27 cellular contexts compared by ENCODE assay signal in the genomic region with DNA sequence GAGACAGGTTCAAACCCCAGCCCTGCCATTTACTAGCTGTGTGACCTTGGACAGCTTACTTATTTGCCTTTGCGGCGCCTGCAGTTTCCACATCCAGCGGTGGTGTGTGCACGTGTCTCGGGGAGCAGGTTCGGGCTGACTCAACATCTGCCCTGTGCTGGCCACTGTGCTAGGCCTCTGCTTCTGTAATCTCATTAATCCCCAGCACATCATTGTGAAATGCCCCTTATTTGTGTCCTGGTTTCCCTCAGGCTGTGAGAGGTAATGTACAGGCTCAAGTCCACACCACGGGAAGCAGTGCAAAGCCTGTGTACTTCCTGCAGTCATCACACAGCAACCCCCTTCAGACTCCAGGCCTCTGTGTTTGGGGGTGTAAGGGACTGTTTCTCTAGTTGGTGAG.
DNase-seq lines count a peak whose midpoint lies in the region; TF ChIP-seq lines count a peak whose summit lies in the region.
"Had no signal": no experiment of that assay in that cellular context is flagged by ENCODE, and none has a peak within 500 bp of the region (broad histone marks: within the 10 kb centered on the region; RNA-seq: fewer than 3 reads in every experiment).

No MANE protein-coding gene starts in this region.

- no peaks in the 10 kb centered on the region for H3K27me3 Mint-ChIP-seq in nephron progenitor cell (ENCODE audit: low read depth, poor library complexity)
- H3K27me3 Mint-ChIP-seq in activated naive CD4-positive, alpha-beta T cell treated with anti-CD3 and anti-CD28 coated beads, Interleukin-2, amount 10 ng/mL, durations not matched to agents 7 days and 5 days, result peaks cover 3% of the 10 kb centered on the region
- H3K27me3 Mint-ChIP-seq: activated naive CD4-positive, alpha-beta T cell treated with anti-CD3 and anti-CD28 coated beads, Interleukin-2, amount 50 U/mL, for 24 hours had no signal

- H3K36me3 Mint-ChIP-seq in nephron progenitor cell (ENCODE audit: low read depth), result peaks cover 9% of the 10 kb centered on the region
- no peaks in the 10 kb centered on the region for H3K36me3 Mint-ChIP-seq in activated naive CD4-positive, alpha-beta T cell treated with anti-CD3 and anti-CD28 coated beads, Interleukin-2, amount 10 ng/mL, durations not matched to agents 7 days and 5 days
- H3K36me3 Mint-ChIP-seq: activated naive CD4-positive, alpha-beta T cell treated with anti-CD3 and anti-CD28 coated beads, Interleukin-2, amount 50 U/mL, for 24 hours; naive B cell had no signal

- CTCF ChIA-PET in activated naive CD4-positive, alpha-beta T cell treated with anti-CD3 and anti-CD28 coated beads, Interleukin-2, amount 10 ng/mL, durations not matched to agents 7 days and 5 days (lab: Charles Lee), result no interaction called here

- H3K27me3 ChIP-seq in prostate gland (replicated peaks; ENCODE audit: insufficient read depth), result no peaks in the 10 kb centered on the region
- H3K27me3 ChIP-seq: esophagus squamous epithelium, upper lobe of left lung had no signal

- no peaks in the 10 kb centered on the region for H3K36me3 ChIP-seq in prostate gland
- H3K36me3 ChIP-seq: esophagus squamous epithelium, upper lobe of left lung had no signal

- DNase-seq in Kasumi-1 (lab: John Stamatoyannopoulos, UW) (peak; percentile 37 to 60), islet precursor cell (peak; percentile 54), prostate gland (ENCODE audit: low spot score) (peak; percentile 2), nephron progenitor cell (no peak)
- peak; percentile 22 for DNase-seq in activated CD8-positive, alpha-beta memory T cell treated with anti-CD3 and anti-CD28 coated beads, Interleukin-2, amount 50 U/mL, for 48 hours
- no peak for DNase-seq in activated naive CD4-positive, alpha-beta T cell treated with anti-CD3 and anti-CD28 coated beads, Interleukin-2, amount 10 ng/mL, durations not matched to agents 7 days and 5 days
- no peak for DNase-seq in activated naive CD4-positive, alpha-beta T cell treated with Interleukin-2 at 50 U/mL for 16 hours
- DNase-seq in effector CD4-positive, alpha-beta T cell, result no peak
- DNase-seq: ACHN; activated CD4-positive, alpha-beta T cell treated with anti-CD3 and anti-CD28 coated beads, Interleukin-2, amount 10 ng/mL, durations not matched to agents 7 days and 5 days; cortex of kidney; endodermal cell; esophagus squamous epithelium; GDM1; left cardiac atrium; mesendoderm; MM.1S; naive B cell; NCI-H1436; NCI-H2081 treated with DMSO at 0.1 percent for 48 hours; NCI-H226; nucleus accumbens; T-helper 2 cell; upper lobe of left lung had no signal

- no peaks in the 10 kb centered on the region for H3K9me3 ChIP-seq in prostate gland
- H3K9me3 ChIP-seq: esophagus squamous epithelium, upper lobe of left lung had no signal

- H3K9me3 Mint-ChIP-seq in nephron progenitor cell, result peaks cover 29% of the 10 kb centered on the region
- H3K9me3 Mint-ChIP-seq in activated naive CD4-positive, alpha-beta T cell treated with anti-CD3 and anti-CD28 coated beads, Interleukin-2, amount 10 ng/mL, durations not matched to agents 7 days and 5 days, result no peaks in the 10 kb centered on the region
- H3K9me3 Mint-ChIP-seq: activated CD4-positive, alpha-beta T cell treated with anti-CD3 and anti-CD28 coated beads, Interleukin-2, amount 10 ng/mL, durations not matched to agents 7 days and 5 days; endodermal cell had no signal

- 94% methylated on average over 7 of the region's 7 CpGs for WGBS in prostate gland

- TF ChIP-seq POLR2A in prostate gland (IDR thresholded peaks at IDR 0.05), result no peak

- intact Hi-C loops in prostate gland (cut with DNase I), result loop anchor here (10.0 kb wide), 1 partner anchor 195 kb away; no protein-coding TSS in a partner anchor

- TF ChIP-seq CTCF in prostate gland (IDR thresholded peaks at IDR 0.05), result no peak
- TF ChIP-seq CTCF in nephron progenitor cell (IDR thresholded peaks at IDR 0.05), result no peak

- H3K4me3 ChIP-seq in prostate gland, result no peak overlapping the region
- H3K4me3 ChIP-seq: esophagus squamous epithelium, K562, upper lobe of left lung had no signal

- no peak overlapping the region for H3K27ac Mint-ChIP-seq in nephron progenitor cell
- H3K27ac Mint-ChIP-seq in activated naive CD4-positive, alpha-beta T cell treated with anti-CD3 and anti-CD28 coated beads, Interleukin-2, amount 10 ng/mL, durations not matched to agents 7 days and 5 days, result no peak overlapping the region
- H3K27ac Mint-ChIP-seq: activated naive CD4-positive, alpha-beta T cell treated with anti-CD3 and anti-CD28 coated beads, Interleukin-2, amount 50 U/mL, for 24 hours; endodermal cell; naive B cell had no signal

- H3K4me1 Mint-ChIP-seq in nephron progenitor cell, result peaks cover 32% of the 10 kb centered on the region
- H3K4me1 Mint-ChIP-seq in activated naive CD4-positive, alpha-beta T cell treated with anti-CD3 and anti-CD28 coated beads, Interleukin-2, amount 10 ng/mL, durations not matched to agents 7 days and 5 days, result peaks cover 25% of the 10 kb centered on the region
- H3K4me1 Mint-ChIP-seq: endodermal cell, naive B cell had no signal

- no peak overlapping the region for H3K4me3 Mint-ChIP-seq in nephron progenitor cell
- H3K4me3 Mint-ChIP-seq in activated naive CD4-positive, alpha-beta T cell treated with anti-CD3 and anti-CD28 coated beads, Interleukin-2, amount 10 ng/mL, durations not matched to agents 7 days and 5 days, result no peak overlapping the region
- H3K4me3 Mint-ChIP-seq: activated CD4-positive, alpha-beta T cell treated with anti-CD3 and anti-CD28 coated beads, Interleukin-2, amount 10 ng/mL, durations not matched to agents 7 days and 5 days; activated naive CD4-positive, alpha-beta T cell treated with anti-CD3 and anti-CD28 coated beads, Interleukin-2, amount 50 U/mL, for 24 hours; endodermal cell; naive B cell had no signal

- no peaks in the 10 kb centered on the region for H3K4me1 ChIP-seq in prostate gland (replicated peaks)
- H3K4me1 ChIP-seq: upper lobe of left lung had no signal

- H3K27ac ChIP-seq in prostate gland, result no peak overlapping the region
- H3K27ac ChIP-seq: esophagus squamous epithelium, RWPE1, upper lobe of left lung had no signal

Comparison
In these comparisons a context has a peak if more than half of its experiments do, and no peak if none do; other contexts are left out.
1. DNase-seq: peak in Kasumi-1 (2 of 2), activated CD8-positive, alpha-beta memory T cell treated with anti-CD3 and anti-CD28 coated beads, Interleukin-2, amount 50 U/mL, for 48 hours (single experiment), islet precursor cell (single experiment) and prostate gland (single experiment); none in nephron progenitor cell (single experiment), activated naive CD4-positive, alpha-beta T cell treated with anti-CD3 and anti-CD28 coated beads, Interleukin-2, amount 10 ng/mL, durations not matched to agents 7 days and 5 days (single experiment), activated naive CD4-positive, alpha-beta T cell treated with Interleukin-2 at 50 U/mL for 16 hours (single experiment) and effector CD4-positive, alpha-beta T cell (single experiment).